In genomic region chr6:83862776-83863471, GRCh38 we compare ENCODE assay signal across 29 cellular contexts. TPM values are rescaled to one million over a fixed set of nuclear protein-coding genes. Genes with fewer than 3 reads are reported as not detected.
DNase-seq lines count a peak whose midpoint lies in the region; ATAC-seq, FAIRE-seq and TF ChIP-seq lines count a peak whose summit lies in the region.
"Had no signal": no experiment of that assay in that cellular context is flagged by ENCODE, and none has a peak within 500 bp of the region (broad histone marks: within the 10 kb centered on the region; RNA-seq: fewer than 3 reads in every experiment).

No MANE protein-coding gene starts in this region.

- H3K36me3 Mint-ChIP-seq in activated T-cell treated with anti-CD3 and anti-CD28 coated beads, Interleukin-2, amount 50 U/mL, for 24 hours (ENCODE audit: low read depth): peaks cover 48% of the 10 kb centered on the region
- H3K36me3 Mint-ChIP-seq: natural killer cell had no signal

- H3K4me3 ChIP-seq in bronchial epithelial cell (ENCODE audit: low read depth, low read length): no peak overlapping the region
- no peak overlapping the region for H3K4me3 ChIP-seq in neutrophil (ENCODE audit: low read depth in 1 of 2, low read length in 1 of 2)
- H3K4me3 ChIP-seq in gastrocnemius medialis: no peak overlapping the region
- H3K4me3 ChIP-seq: BLaER1, coronary artery, Peyer's patch, stomach, uterus had no signal

- peaks cover 34% of the 10 kb centered on the region for H3K4me1 Mint-ChIP-seq in activated T-cell treated with anti-CD3 and anti-CD28 coated beads, Interleukin-2, amount 50 U/mL, for 24 hours (ENCODE audit: low read depth)

- intact Hi-C loops in gastrocnemius medialis (cut with DNase I; ENCODE audit: low total_unique reads): no loop called here

- H3K27me3 Mint-ChIP-seq in activated T-cell treated with anti-CD3 and anti-CD28 coated beads, Interleukin-2, amount 50 U/mL, for 24 hours: no peaks in the 10 kb centered on the region
- H3K27me3 Mint-ChIP-seq: activated naive CD4-positive, alpha-beta T cell treated with anti-CD3 and anti-CD28 coated beads, Interleukin-2, amount 50 U/mL, for 24 hours had no signal

- TF ChIP-seq CTCF in bronchial epithelial cell (IDR thresholded peaks at IDR 0.05; ENCODE audit: insufficient read depth, low read length, severe bottlenecking): no peak
- TF ChIP-seq CTCF in neutrophil (IDR thresholded peaks at IDR 0.05): no peak
- no peak for TF ChIP-seq CTCF in gastrocnemius medialis (IDR thresholded peaks at IDR 0.05 in 4 of 5, conservative IDR thresholded peaks at IDR 0.05 in 1 of 5)

- H3K9me3 Mint-ChIP-seq in activated T-cell treated with anti-CD3 and anti-CD28 coated beads, Interleukin-2, amount 50 U/mL, for 24 hours: peaks cover 10% of the 10 kb centered on the region
- H3K9me3 Mint-ChIP-seq: natural killer cell had no signal

- no peak overlapping the region for H3K27ac Mint-ChIP-seq in activated T-cell treated with anti-CD3 and anti-CD28 coated beads, Interleukin-2, amount 50 U/mL, for 24 hours
- H3K27ac Mint-ChIP-seq: activated naive CD4-positive, alpha-beta T cell treated with anti-CD3 and anti-CD28 coated beads, Interleukin-2, amount 50 U/mL, for 24 hours; natural killer cell had no signal

- TF ChIP-seq POLR2A in gastrocnemius medialis (IDR thresholded peaks at IDR 0.05): no peak

- H3K36me3 ChIP-seq in bronchial epithelial cell (ENCODE audit: control insufficient read depth, insufficient read depth, low read length) (peaks cover 3% of the 10 kb centered on the region), neutrophil (peaks cover 43% of the 10 kb centered on the region), gastrocnemius medialis (peaks cover 0 to 18% of the 10 kb centered on the region in 2 donors)
- H3K36me3 ChIP-seq: uterus had no signal

- in situ Hi-C loops in gastrocnemius medialis (cut with MboI; ENCODE audit: low sequenced_read_pairs in 4 of 4): no loop called here

- peaks cover 38 to 42% of the 10 kb centered on the region in 2 experiments for H3K4me1 ChIP-seq in neutrophil (ENCODE audit: control insufficient read depth in 1 of 2, insufficient read depth in 1 of 2, low read depth in 1 of 2, low read length in 1 of 2)
- H3K4me1 ChIP-seq in gastrocnemius medialis: peaks cover 16 to 20% of the 10 kb centered on the region in 2 donors

- H3K27me3 ChIP-seq in bronchial epithelial cell (ENCODE audit: control insufficient read depth, insufficient read depth, low read length) (no peaks in the 10 kb centered on the region), neutrophil (peaks cover 11% of the 10 kb centered on the region), gastrocnemius medialis (no peaks in the 10 kb centered on the region)
- H3K27me3 ChIP-seq: BLaER1, Peyer's patch, stomach, uterus had no signal

- H3K9me3 ChIP-seq in neutrophil (no peaks in the 10 kb centered on the region), gastrocnemius medialis (no peaks in the 10 kb centered on the region)
- H3K9me3 ChIP-seq: Peyer's patch, uterus had no signal

- H3K27ac ChIP-seq in neutrophil: peak overlapping the region; percentile 10
- no peak overlapping the region for H3K27ac ChIP-seq in gastrocnemius medialis
- H3K27ac ChIP-seq: BLaER1, coronary artery, Peyer's patch, stomach, uterus had no signal

- no peak for ATAC-seq in gastrocnemius medialis
- ATAC-seq: natural killer cell had no signal

- no peak for FAIRE-seq in bronchial epithelial cell (lab: Jason Lieb, UNC)

- H3K4me3 Mint-ChIP-seq in activated T-cell treated with anti-CD3 and anti-CD28 coated beads, Interleukin-2, amount 50 U/mL, for 24 hours: no peak overlapping the region
- H3K4me3 Mint-ChIP-seq: activated naive CD4-positive, alpha-beta T cell treated with anti-CD3 and anti-CD28 coated beads, Interleukin-2, amount 50 U/mL, for 24 hours; natural killer cell had no signal

- DNase-seq in ELR (ENCODE audit: low read depth) (peak; percentile 53), NCI-H2171 treated with DMSO at 0.1 percent for 48 hours (lab: John Stamatoyannopoulos, UW) (peak; percentile 86), bronchial epithelial cell (ENCODE audit: low read depth) (peak; percentile 64), gastrocnemius medialis (no peak)
- DNase-seq in effector CD8-positive, alpha-beta T cell (lab: John Stamatoyannopoulos, UW): no peak
- no peak for DNase-seq in activated T-cell treated with anti-CD3 and anti-CD28 coated beads, Interleukin-2, amount 50 U/mL, for 24 hours
- DNase-seq: activated CD4-positive, alpha-beta T cell treated with anti-CD3 and anti-CD28 coated beads, Interleukin-2, amount 50 U/mL, for 48 hours; activated CD4-positive, CD25-positive, alpha-beta regulatory T cell treated with anti-CD3 and anti-CD28 coated beads, Interleukin-2, amount 50 U/mL, for 72 hours; effector memory CD4-positive, alpha-beta T cell; head of caudate nucleus; natural killer cell; NCI-H1105; NCI-H187 treated with DMSO at 0.1 percent for 48 hours; NCI-H69; occipital lobe; Peyer's patch; SHP77; stimulated activated CD4-positive, alpha-beta T cell treated with anti-CD3 and anti-CD28 coated beads, Interleukin-4, amount 100 ng/mL, for 1 hour; stomach; uterus had no signal

RNA-seq across cellular contexts. Expression of gene CYB5R4, which starts 3.4 kb away (rescaled TPM):
- total RNA-seq in bronchial epithelial cell: 4.7 and 5.4 TPM in 2 replicates
- 10 to 100 TPM in 2 of 4 donors, 1 to 10 TPM in 2; 8.5 to 13.2 (median 10.2) TPM for total RNA-seq in gastrocnemius medialis

RNA-seq across cellular contexts. Expression of gene RIPPLY2, which starts 9.8 kb away (rescaled TPM):
- total RNA-seq in bronchial epithelial cell (not detected in 2 replicates), gastrocnemius medialis (not detected)
- total RNA-seq: epithelial cell of proximal tubule; kidney epithelial cell; liver; natural killer cell; Peyer's patch; pulmonary artery endothelial cell; stomach; T-helper 2 cell treated with Interferon-gamma antibody and Interleukin-4, amounts not matched to agents 100 ng/mL and 5 ng/mL, for 36 hours had no signal

Comparison
In these comparisons a context has a peak if more than half of its experiments do, and no peak if none do; other contexts are left out.
1. DNase-seq: peak in ELR (single experiment), NCI-H2171 treated with DMSO at 0.1 percent for 48 hours (single experiment) and bronchial epithelial cell (single experiment); none in gastrocnemius medialis (0 of 2), effector CD8-positive, alpha-beta T cell (single experiment) and activated T-cell treated with anti-CD3 and anti-CD28 coated beads, Interleukin-2, amount 50 U/mL, for 24 hours (single experiment).